Comparison of ENCODE assay signal across 12 cellular contexts in the genomic region with DNA sequence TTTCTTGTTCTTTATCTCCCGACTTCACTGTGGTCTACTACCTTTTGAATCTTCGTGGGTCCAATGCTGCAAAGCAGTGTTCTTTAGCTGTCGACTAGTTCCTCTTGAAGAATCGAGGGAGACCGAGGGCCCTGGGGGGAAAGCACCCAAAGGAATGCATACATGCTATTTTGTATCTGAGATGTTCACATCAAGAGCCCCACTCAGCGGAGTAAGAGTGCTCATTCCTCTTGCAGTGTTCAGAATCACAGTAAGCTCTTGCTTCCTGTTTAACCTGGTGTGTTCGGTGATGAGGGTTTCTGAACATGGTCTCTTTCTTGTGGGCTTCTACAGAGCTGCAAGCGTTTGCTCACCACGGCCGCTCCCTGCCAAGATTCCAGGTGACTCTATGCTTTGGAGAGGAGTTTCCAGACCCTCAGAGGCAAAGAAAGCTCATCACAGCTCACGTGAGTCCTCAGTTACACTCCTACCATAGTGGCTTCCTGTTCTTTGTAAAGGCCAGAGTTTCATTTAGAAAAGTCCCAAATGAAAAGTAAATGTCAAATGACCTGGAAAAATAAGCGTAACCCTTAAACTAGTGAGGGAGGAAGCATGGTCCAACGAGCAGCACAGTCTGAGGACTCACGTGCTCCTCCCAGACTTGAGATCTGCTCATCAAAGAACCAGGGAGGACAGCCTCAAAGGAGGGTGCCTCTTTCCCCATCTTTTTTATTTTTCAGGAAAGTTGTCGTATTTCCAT. TPM values are rescaled to one million over a fixed set of nuclear protein-coding genes. Genes with fewer than 3 reads are reported as not detected.
DNase-seq lines count a peak whose midpoint lies in the region; ATAC-seq, FAIRE-seq and TF ChIP-seq lines count a peak whose summit lies in the region.
"Had no signal": no experiment of that assay in that cellular context is flagged by ENCODE, and none has a peak within 500 bp of the region (broad histone marks: within the 10 kb centered on the region; RNA-seq: fewer than 3 reads in every experiment).

No MANE protein-coding gene starts in this region.

- no peak overlapping the region for H3K27ac ChIP-seq in CD8-positive, alpha-beta memory T cell (ENCODE audit: low read depth, low read length)
- H3K27ac ChIP-seq: SK-N-MC, VCaP had no signal

- no peak for TF ChIP-seq CTCF in mucosa of descending colon (IDR thresholded peaks at IDR 0.05)

- H3K4me3 ChIP-seq in CD8-positive, alpha-beta memory T cell (ENCODE audit: low read length): peak overlapping the region; percentile 6
- no peak overlapping the region for H3K4me3 ChIP-seq in mucosa of descending colon
- H3K4me3 ChIP-seq: SK-N-MC had no signal

- CTCF ChIA-PET in CD8-positive, alpha-beta memory T cell (lab: Charles Lee): interaction anchor here (2.2 kb wide), 1 partner anchor 15 kb away, joined by 9 read pairs; a partner anchor contains a TSS

- peaks cover 8 to 90% (median 22%) of the 10 kb centered on the region in 3 donors for H3K36me3 Mint-ChIP-seq in CD8-positive, alpha-beta memory T cell

- H3K9me3 Mint-ChIP-seq in CD8-positive, alpha-beta memory T cell: peaks cover 0 to 2% (median 0%) of the 10 kb centered on the region in 5 donors

- H3K4me1 ChIP-seq in CD8-positive, alpha-beta memory T cell (ENCODE audit: insufficient read depth, low read length): peaks cover 31% of the 10 kb centered on the region
- peaks cover 2% of the 10 kb centered on the region for H3K4me1 ChIP-seq in mucosa of descending colon (ENCODE audit: low read depth)

- POLR2A ChIA-PET in CD8-positive, alpha-beta memory T cell (lab: Charles Lee): no interaction called here

- H3K27ac Mint-ChIP-seq in CD8-positive, alpha-beta memory T cell: peak overlapping the region in 6 of 8 donors; percentile 4 to 83 (median 64)

- H3K36me3 ChIP-seq in CD8-positive, alpha-beta memory T cell (ENCODE audit: insufficient read depth, low read length): no peaks in the 10 kb centered on the region
- no peaks in the 10 kb centered on the region for H3K36me3 ChIP-seq in mucosa of descending colon (ENCODE audit: low read depth)

- intact Hi-C loops in mucosa of descending colon (cut with DNase I, micrococcal nuclease): no loop called here

- peak overlapping the region; percentile 36 to 80 (median 56) for H3K4me3 Mint-ChIP-seq in CD8-positive, alpha-beta memory T cell

- H3K4me1 Mint-ChIP-seq in CD8-positive, alpha-beta memory T cell: peaks cover 27 to 37% (median 33%) of the 10 kb centered on the region in 3 donors

- H3K27me3 ChIP-seq in CD8-positive, alpha-beta memory T cell (ENCODE audit: insufficient read depth, low read length, poor library complexity, severe bottlenecking): no peaks in the 10 kb centered on the region

- FAIRE-seq in GM19239 (lab: Jason Lieb, UNC): peak; percentile 64
- FAIRE-seq: G401.6 had no signal

- H3K9me3 ChIP-seq in CD8-positive, alpha-beta memory T cell (ENCODE audit: low read length): no peaks in the 10 kb centered on the region
- H3K9me3 ChIP-seq in mucosa of descending colon: no peaks in the 10 kb centered on the region

- DNase-seq in CD8-positive, alpha-beta memory T cell: peak in 1 of 5 donors; percentile 31
- DNase-seq in GM19239 (ENCODE audit: insufficient read length, low spot score) (no peak), mucosa of descending colon (no peak)
- peak; percentile 72 for DNase-seq in activated CD8-positive, alpha-beta memory T cell treated with anti-CD3 and anti-CD28 coated beads for 24 hours
- no peak for DNase-seq in activated effector memory CD4-positive, alpha-beta T cell treated with anti-CD3 and anti-CD28 coated beads, Interleukin-2, amount 50 U/mL, for 16 hours
- DNase-seq: activated gamma-delta T cell, glutamatergic neuron had no signal

- peaks cover 0 to 1% of the 10 kb centered on the region in 2 donors for H3K27me3 Mint-ChIP-seq in CD8-positive, alpha-beta memory T cell

- peak; percentile 16 for ATAC-seq in mucosa of descending colon
- no peak for ATAC-seq in esophagus mucosa
- no peak for ATAC-seq in HG03460 (IDR thresholded peaks at IDR 0.05; ENCODE audit: unreplicated experiment)

RNA-seq across cellular contexts. Expression of a gene that starts 13.3 kb away (rescaled TPM):
- total RNA-seq in CD8-positive, alpha-beta memory T cell: 100 to 1,000 TPM; 700 to 703 TPM
- polyA plus RNA-seq in CD8-positive, alpha-beta memory T cell: 3.4 TPM
- total RNA-seq in mucosa of descending colon (10 to 100 TPM in 1 of 3 donors, 1 to 10 TPM in 2; 2.8 to 10.5 (median 4.5) TPM), esophagus mucosa (1.1 TPM)

Comparison
In these comparisons a context has a peak if more than half of its experiments do, and no peak if none do; other contexts are left out.
1. RNA of a gene that starts 13.3 kb away (total RNA-seq): 700 to 703 TPM in CD8-positive, alpha-beta memory T cell; 2.8 to 10.5 TPM in mucosa of descending colon and 1.1 TPM in esophagus mucosa (single experiment); every median in the first group is over 10 times any median in the second.